Comparison of ENCODE assay signal across 8 cellular contexts in genomic region chr6:18154507-18155272, GRCh38. TPM values are rescaled to one million over a fixed set of nuclear protein-coding genes. Genes with fewer than 3 reads are reported as not detected.
DNase-seq lines count a peak whose midpoint lies in the region; ATAC-seq, FAIRE-seq and TF ChIP-seq lines count a peak whose summit lies in the region.

Gene TPMT, minus strand, starts transcription at chr6:18155077. Its CDS starts 5,950 bp downstream, at chr6:18149127.

- peak within 1 kb of the TSS; percentile 94 for H3K4me2 ChIP-seq in K562 (ENCODE audit: insufficient read depth, low read length)

- peak in 4 of 7 experiments; percentile 2 to 99 (median 57) for DNase-seq in CD8-positive, alpha-beta T cell
- peak; percentile 99 for DNase-seq in NCI-H82 (lab: John Stamatoyannopoulos, UW)
- peak in 1 of 4 experiments; percentile 49 for DNase-seq in K562 (ENCODE audit: extremely low read depth in 1 of 4, low spot score in 3 of 4)
- DNase-seq in kidney = no peak
- DNase-seq in stimulated activated effector memory CD8-positive, alpha-beta T cell treated with anti-CD3 and anti-CD28 coated beads, Interleukin-12 subunit alpha, Interleukin-12 subunit beta, amount 100 ng/mL, for 72 hours (ENCODE audit: low spot score in 2 of 2) = no peak
- no peak for DNase-seq in GM10248 (ENCODE audit: extremely low spot score)

- no peaks in the 10 kb centered on the region for H3K9me1 ChIP-seq in K562 (ENCODE audit: control insufficient read depth, insufficient read depth, low read length)

- H3K9me3 ChIP-seq in CD8-positive, alpha-beta T cell (ENCODE audit: low read length) = no peaks in the 10 kb centered on the region
- H3K9me3 ChIP-seq in K562 (replicated peaks; ENCODE audit: control insufficient read depth, insufficient read depth, low read depth, low read length) = no peaks in the 10 kb centered on the region
- no peaks in the 10 kb centered on the region for H3K9me3 ChIP-seq in kidney (ENCODE audit: control insufficient read depth in 1 of 2, low read length in 2 of 2)

- peak within 1 kb of the TSS; percentile 96 for H3K27ac Mint-ChIP-seq in CD8-positive, alpha-beta T cell
- H3K27ac Mint-ChIP-seq in stimulated activated effector memory CD8-positive, alpha-beta T cell treated with anti-CD3 and anti-CD28 coated beads, Interleukin-12 subunit alpha, Interleukin-12 subunit beta, amount 100 ng/mL, for 72 hours = peak within 1 kb of the TSS; percentile 96

- peaks cover 40% of the 10 kb centered on the region for H3K79me2 ChIP-seq in K562 (ENCODE audit: control insufficient read depth, insufficient read depth, low read length)

- H3K4me3 Mint-ChIP-seq in CD8-positive, alpha-beta T cell = peak within 1 kb of the TSS; percentile 98
- H3K4me3 Mint-ChIP-seq in stimulated activated effector memory CD8-positive, alpha-beta T cell treated with anti-CD3 and anti-CD28 coated beads, Interleukin-12 subunit alpha, Interleukin-12 subunit beta, amount 100 ng/mL, for 72 hours = peak within 1 kb of the TSS; percentile 95

- H3K4me1 Mint-ChIP-seq in CD8-positive, alpha-beta T cell (ENCODE audit: low read depth) = peaks cover 38% of the 10 kb centered on the region
- H3K4me1 Mint-ChIP-seq in stimulated activated effector memory CD8-positive, alpha-beta T cell treated with anti-CD3 and anti-CD28 coated beads, Interleukin-12 subunit alpha, Interleukin-12 subunit beta, amount 100 ng/mL, for 72 hours = peaks cover 24% of the 10 kb centered on the region

- H4K20me1 ChIP-seq in K562 (replicated peaks; ENCODE audit: control insufficient read depth, insufficient read depth, low read length) = no peaks in the 10 kb centered on the region

- CTCF ChIA-PET in CD8-positive, alpha-beta T cell (lab: Charles Lee) = interaction anchor here (1.0 kb wide), 1 partner anchor 16 kb away, joined by 3 read pairs; no protein-coding TSS in a partner anchor
- CTCF ChIA-PET in K562 (lab: Yijun Ruan, JAX; ENCODE audit: low intra/inter-chr PET ratio) (no interaction called here), GM10248 (lab: Yijun Ruan, JAX) (no interaction called here)

- under 1% methylated on average over 26 of the region's 54 CpGs for WGBS in K562 (ENCODE audit: insufficient coverage, low coverage, missing lambda C conversion rate)

- no peak for ATAC-seq in CD8-positive, alpha-beta T cell
- ATAC-seq in GM19351 (IDR thresholded peaks at IDR 0.05; ENCODE audit: unreplicated experiment) (peak; percentile 52), HG03378 (IDR thresholded peaks at IDR 0.05; ENCODE audit: unreplicated experiment) (peak; percentile 29), K562 (peak; percentile 84)
- ATAC-seq in stimulated activated effector memory CD8-positive, alpha-beta T cell treated with anti-CD3 and anti-CD28 coated beads, Interleukin-12 subunit alpha, Interleukin-12 subunit beta, amount 100 ng/mL, for 72 hours = peak; percentile 73

- peaks cover 9% of the 10 kb centered on the region for H3K36me3 Mint-ChIP-seq in CD8-positive, alpha-beta T cell
- H3K36me3 Mint-ChIP-seq in stimulated activated effector memory CD8-positive, alpha-beta T cell treated with anti-CD3 and anti-CD28 coated beads, Interleukin-12 subunit alpha, Interleukin-12 subunit beta, amount 100 ng/mL, for 72 hours = peaks cover 13% of the 10 kb centered on the region

- TSS peak; percentile 71 for BruUV-seq in K562 (replicated peaks; lab: Mats Ljungman, UMichigan)

- no peaks in the 10 kb centered on the region for H3K27me3 ChIP-seq in CD8-positive, alpha-beta T cell (ENCODE audit: insufficient read depth, low read length)
- no peaks in the 10 kb centered on the region for H3K27me3 ChIP-seq in K562 (ENCODE audit: control insufficient read depth in 2 of 2, insufficient read depth in 2 of 2, low read length in 2 of 2)

- peak within 1 kb of the TSS; percentile 96 for H3K9ac ChIP-seq in K562 (ENCODE audit: insufficient read depth in 1 of 2, low read depth in 2 of 2, low read length in 2 of 2)
- peak within 1 kb of the TSS; percentile 89 to 93 for H3K9ac ChIP-seq in kidney (ENCODE audit: low read length in 2 of 2)

- POLR2A ChIA-PET in CD8-positive, alpha-beta T cell (lab: Charles Lee) = interaction anchor here (0.6 to 2.4 kb wide), 2 partner anchors 110 to 565 kb away, joined by 3 to 11 read pairs; partner anchors contain the start of gene DEK
- POLR2A ChIA-PET in K562 (lab: Yijun Ruan, JAX) (interaction anchor here (0.6 to 0.8 kb wide), 4 partner anchors 10 to 318 kb away, joined by 3 to 4 read pairs (median 4); no protein-coding TSS in a partner anchor), GM10248 (lab: Yijun Ruan, JAX) (interaction anchor here (0.7 kb wide), 1 partner anchor 53 kb away, joined by 4 read pairs; no protein-coding TSS in a partner anchor)

- intact Hi-C loops in CD8-positive, alpha-beta T cell (cut with DNase I, micrococcal nuclease) = loop anchor here (1.0 to 10.0 kb wide), 11 partner anchors 32 to 1820 kb away; partner anchors contain the start of genes DEK (in 2 of the 2), FAM8A1 (in 2 of the 2), NHLRC1 (in 2 of the 2) and NUP153 (in 2 of the 2)
- intact Hi-C loops in K562 (cut with micrococcal nuclease) (loop anchor here (5.0 to 10.0 kb wide), 4 partner anchors 108 to 450 kb away; partner anchors contain the start of genes DEK, KIF13A and NUP153), kidney (cut with DNase I) (no loop called here)

- no peak for TF ChIP-seq EP300 in K562 (IDR thresholded peaks at IDR 0.05; ENCODE audit: low read length)

- H3K4me3 ChIP-seq in CD8-positive, alpha-beta T cell (ENCODE audit: low read depth, low read length) = peak within 1 kb of the TSS; percentile 89
- H3K4me3 ChIP-seq in K562 = peak within 1 kb of the TSS; percentile 74
- peak within 1 kb of the TSS; percentile 95 to 99 for H3K4me3 ChIP-seq in kidney (ENCODE audit: low read length in 2 of 2)

- no peaks in the 10 kb centered on the region for H3K9me3 Mint-ChIP-seq in CD8-positive, alpha-beta T cell
- H3K9me3 Mint-ChIP-seq in stimulated activated effector memory CD8-positive, alpha-beta T cell treated with anti-CD3 and anti-CD28 coated beads, Interleukin-12 subunit alpha, Interleukin-12 subunit beta, amount 100 ng/mL, for 72 hours = no peaks in the 10 kb centered on the region

- H2AFZ ChIP-seq in K562 (ENCODE audit: low read depth, low read length) = peak within 1 kb of the TSS; percentile 95

- H3K4me1 ChIP-seq in CD8-positive, alpha-beta T cell (ENCODE audit: insufficient read depth, low read length) = peaks cover 15% of the 10 kb centered on the region
- H3K4me1 ChIP-seq in K562 (replicated peaks in 1 of 2; ENCODE audit: control insufficient read depth in 2 of 2, insufficient read depth in 2 of 2, low read length in 2 of 2) (peaks cover 14 to 23% of the 10 kb centered on the region in 2 experiments), kidney (ENCODE audit: control insufficient read depth in 1 of 2, insufficient read depth in 1 of 2, low read depth in 1 of 2, low read length in 2 of 2) (peaks cover 8% of the 10 kb centered on the region in 2 donors)

- H3K36me3 ChIP-seq in CD8-positive, alpha-beta T cell (ENCODE audit: insufficient read depth, low read length) = no peaks in the 10 kb centered on the region
- H3K36me3 ChIP-seq in K562 (ENCODE audit: control insufficient read depth, insufficient read depth, low read length) (peaks cover 16% of the 10 kb centered on the region; the same call in 2 of the 3 replicates), kidney (ENCODE audit: control insufficient read depth in 1 of 2, insufficient read depth in 2 of 2, low read length in 2 of 2) (no peaks in the 10 kb centered on the region)

- H3K27me3 Mint-ChIP-seq in CD8-positive, alpha-beta T cell (ENCODE audit: low read depth) = no peaks in the 10 kb centered on the region

- peak; percentile 92 for TF ChIP-seq POLR2A in K562 (conservative IDR thresholded peaks at IDR 0.05)

- no peak for FAIRE-seq in K562 (lab: Jason Lieb, UNC)
- no peak for FAIRE-seq in kidney (lab: Jason Lieb, UNC)

- TF ChIP-seq CTCF in CD8-positive, alpha-beta T cell (IDR thresholded peaks at IDR 0.05) = no peak
- TF ChIP-seq CTCF in K562 (IDR thresholded peaks at IDR 0.05 in 2 of 3, conservative IDR thresholded peaks at IDR 0.05 in 1 of 3; ENCODE audit: insufficient read depth in 2 of 3, low read depth in 1 of 3, low read length in 3 of 3) = no peak
- TF ChIP-seq CTCF in kidney (IDR thresholded peaks at IDR 0.05; ENCODE audit: borderline replicate concordance, extremely low read depth, insufficient read depth) = no peak
- no peak for TF ChIP-seq CTCF in GM10248 (IDR thresholded peaks at IDR 0.05; ENCODE audit: control extremely low read depth, extremely low read depth, low read depth, missing control alignments)

- peak within 1 kb of the TSS; percentile 90 for H3K27ac ChIP-seq in CD8-positive, alpha-beta T cell (ENCODE audit: low read depth, low read length)
- H3K27ac ChIP-seq in K562 (ENCODE audit: extremely low read depth, low read depth, low read length) (peak within 1 kb of the TSS; percentile 86), kidney (ENCODE audit: low read depth in 2 of 2, low read length in 2 of 2) (peak within 1 kb of the TSS; percentile 86 to 92)

- TF ChIP-seq RAD21 in K562 (CRISPR knock-in tag; conservative IDR thresholded peaks at IDR 0.05 in 1 of 2, IDR thresholded peaks at IDR 0.05 in 1 of 2) = no peak

- in situ Hi-C loops in K562 (cut with MboI) = no loop called here

TF ChIP-seq in K562, 482 proteins besides CTCF, POLR2A, EP300 and RAD21 (continues in another document):
- TF ChIP-seq SMARCA4 (IDR thresholded peaks at IDR 0.05) (peak; percentile 85), TBP (optimal IDR thresholded peaks at IDR 0.05; ENCODE audit: low read depth, low read length) (peak; percentile 64), SAFB (IDR thresholded peaks at IDR 0.05; ENCODE audit: borderline replicate concordance, low read depth, low read length) (no peak)

RNA-seq across cellular contexts. Expression of gene TPMT, which starts in this region (rescaled TPM):
- 1 to 10 TPM; 4.7 TPM for total RNA-seq in CD8-positive, alpha-beta T cell
- 8.8 and 14.9 TPM in 2 replicates for total RNA-seq in K562 (2011; cell fraction: chromatin; rRNA removed; ENCODE audit: low replicate concordance)
- 6.3 and 6.7 TPM in 2 replicates for total RNA-seq in K562 (2011; cell fraction: nucleolus; rRNA removed)
- 9.2 and 12.9 TPM in 2 replicates for total RNA-seq in K562 (2011; cell fraction: nucleoplasm; rRNA removed)
- total RNA-seq in K562 (2014; rRNA removed) (26.1 and 26.2 TPM in 2 replicates), K562 (2014; rRNA removed; fragmentation: Illumina TruSeq; extraction: Trizol) (48.0 and 52.2 TPM in 2 replicates), K562 (2015; rRNA removed; fragmentation: Illumina TruSeq; extraction: Trizol) (43.7 and 46.5 TPM in 2 replicates), K562 (2021) (24.2 and 24.5 TPM in 2 replicates), kidney (21.8 TPM)
- polyA plus RNA-seq in K562 (2011; rRNA removed) (42.7 and 67.4 TPM in 2 replicates), K562 (2014; fragmentation: Illumina TruSeq; extraction: Trizol) (41.6 and 51.6 TPM in 2 replicates), K562 (2014; fragmentation: Nextera tagmentation; extraction: Ambion mirVana) (10 to 100 TPM; 43.8 to 48.0 TPM), K562 (2014; rRNA removed) (35.9 and 42.6 TPM in 2 replicates), kidney (ENCODE audit: insufficient read depth, low read depth, low replicate concordance) (67.8 TPM)
- 20.1 and 30.5 TPM in 2 replicates for polyA plus RNA-seq in K562 (2011; cell fraction: cytosol; rRNA removed)
- polyA plus RNA-seq in K562 (2011; cell fraction: nucleus; rRNA removed) = 5.7 and 9.6 TPM in 2 replicates
- 36.9 and 50.3 TPM in 2 replicates for polyA plus RNA-seq in K562 (2012)
- polyA minus RNA-seq in K562 (2011; rRNA and poly(A)+ RNA removed) = 41.8 and 46.2 TPM in 2 replicates
- polyA minus RNA-seq in K562 (2011; cell fraction: cytosol; rRNA and poly(A)+ RNA removed) = 7.1 and 14.4 TPM in 2 replicates
- polyA minus RNA-seq in K562 (2011; cell fraction: nucleus; rRNA and poly(A)+ RNA removed) = 3.6 and 6.4 TPM in 2 replicates

Comparison
In these comparisons a context has a peak if more than half of its experiments do, and no peak if none do; other contexts are left out.
1. DNase-seq: peak in CD8-positive, alpha-beta T cell (4 of 7) and NCI-H82 (single experiment); none in kidney (single experiment), stimulated activated effector memory CD8-positive, alpha-beta T cell treated with anti-CD3 and anti-CD28 coated beads, Interleukin-12 subunit alpha, Interleukin-12 subunit beta, amount 100 ng/mL, for 72 hours (0 of 2) and GM10248 (single experiment).
2. Peak in every context shown above with its lines, with median percentiles within 50 percentile points of each other: H3K27ac ChIP-seq and H3K4me3 ChIP-seq.